In the genomic region with DNA sequence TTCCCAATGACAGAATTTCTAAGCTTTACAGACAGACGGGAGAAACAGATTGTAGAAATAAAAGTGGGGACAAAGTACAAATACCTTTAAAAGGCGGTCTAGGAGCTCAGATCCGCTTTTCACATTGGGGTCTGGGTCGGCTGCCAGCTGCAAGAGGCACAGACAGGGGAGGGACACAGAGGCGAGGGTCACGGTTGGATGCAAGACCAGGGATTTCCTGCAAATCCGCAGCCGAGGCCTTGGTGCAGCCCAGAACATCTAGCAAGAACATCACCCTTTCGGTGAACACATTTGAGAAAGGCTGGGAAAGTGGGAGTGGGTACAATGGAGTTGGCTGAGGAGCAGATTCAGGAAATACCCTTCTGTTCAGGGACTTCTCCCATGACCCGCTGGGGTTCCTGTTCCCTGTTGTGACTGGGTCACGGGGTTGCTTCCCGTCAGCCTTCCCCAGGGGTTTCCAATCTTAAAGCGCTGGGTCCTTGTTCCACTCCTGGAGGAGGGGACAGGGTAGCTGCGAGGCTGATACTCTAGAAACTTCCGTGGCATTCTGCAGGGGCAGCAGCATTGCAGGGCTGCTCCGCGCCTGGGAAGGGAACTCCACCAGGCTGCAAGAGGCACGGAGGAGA, we compare ENCODE assay signal across 2 cellular contexts.
TF ChIP-seq lines count a peak whose summit lies in the region.

No MANE protein-coding gene starts in this region.

TF ChIP-seq in liver, 16 proteins besides CTCF, POLR2A, EP300 and RAD21:
- TF ChIP-seq SP1 (IDR thresholded peaks at IDR 0.05) (peak; percentile 11), HNF4G (IDR thresholded peaks at IDR 0.05) (no peak), NR2F2 (IDR thresholded peaks at IDR 0.05) (peak; percentile 82)

TF ChIP-seq in HepG2, 621 proteins besides CTCF, POLR2A, EP300 and RAD21:
- TF ChIP-seq ZNF142 (CRISPR knock-in tag; IDR thresholded peaks at IDR 0.05) (no peak), RXRA (CRISPR knock-in tag; IDR thresholded peaks at IDR 0.05) (no peak), GFI1 (CRISPR knock-in tag; IDR thresholded peaks at IDR 0.05; ENCODE audit: borderline replicate concordance) (no peak), RBAK (CRISPR knock-in tag; IDR thresholded peaks at IDR 0.05) (no peak), PHF8 (CRISPR knock-in tag; IDR thresholded peaks at IDR 0.05) (no peak), ZNF460 (CRISPR knock-in tag; IDR thresholded peaks at IDR 0.05; ENCODE audit: borderline replicate concordance) (no peak), HNRNPUL1 (IDR thresholded peaks at IDR 0.05; ENCODE audit: low read depth, low read length) (no peak), ELF1 (CRISPR knock-in tag; IDR thresholded peaks at IDR 0.05) (no peak), TBL1XR1 (IDR thresholded peaks at IDR 0.05; ENCODE audit: borderline replicate concordance, low read length, partially characterized antibody) (no peak), ZC3H13 (CRISPR knock-in tag; IDR thresholded peaks at IDR 0.05) (no peak), ZNF672 (CRISPR knock-in tag; IDR thresholded peaks at IDR 0.05) (no peak), FOXA1 (IDR thresholded peaks at IDR 0.05) (no peak), FOXA1 (CRISPR knock-in tag; IDR thresholded peaks at IDR 0.05) (no peak), KAT8 (CRISPR knock-in tag; IDR thresholded peaks at IDR 0.05) (no peak), GLI4 (CRISPR knock-in tag; IDR thresholded peaks at IDR 0.05; ENCODE audit: borderline replicate concordance) (no peak), SSRP1 (CRISPR knock-in tag; IDR thresholded peaks at IDR 0.05) (no peak)
- TF ChIP-seq, protein P1, sequence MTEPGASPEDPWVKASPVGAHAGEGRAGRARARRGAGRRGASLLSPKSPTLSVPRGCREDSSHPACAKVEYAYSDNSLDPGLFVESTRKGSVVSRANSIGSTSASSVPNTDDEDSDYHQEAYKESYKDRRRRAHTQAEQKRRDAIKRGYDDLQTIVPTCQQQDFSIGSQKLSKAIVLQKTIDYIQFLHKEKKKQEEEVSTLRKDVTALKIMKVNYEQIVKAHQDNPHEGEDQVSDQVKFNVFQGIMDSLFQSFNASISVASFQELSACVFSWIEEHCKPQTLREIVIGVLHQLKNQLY (CRISPR knock-in tag; IDR thresholded peaks at IDR 0.05) = no peak
- TF ChIP-seq, protein P2, sequence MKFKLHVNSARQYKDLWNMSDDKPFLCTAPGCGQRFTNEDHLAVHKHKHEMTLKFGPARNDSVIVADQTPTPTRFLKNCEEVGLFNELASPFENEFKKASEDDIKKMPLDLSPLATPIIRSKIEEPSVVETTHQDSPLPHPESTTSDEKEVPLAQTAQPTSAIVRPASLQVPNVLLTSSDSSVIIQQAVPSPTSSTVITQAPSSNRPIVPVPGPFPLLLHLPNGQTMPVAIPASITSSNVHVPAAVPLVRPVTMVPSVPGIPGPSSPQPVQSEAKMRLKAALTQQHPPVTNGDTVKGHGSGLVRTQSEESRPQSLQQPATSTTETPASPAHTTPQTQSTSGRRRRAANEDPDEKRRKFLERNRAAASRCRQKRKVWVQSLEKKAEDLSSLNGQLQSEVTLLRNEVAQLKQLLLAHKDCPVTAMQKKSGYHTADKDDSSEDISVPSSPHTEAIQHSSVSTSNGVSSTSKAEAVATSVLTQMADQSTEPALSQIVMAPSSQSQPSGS (CRISPR knock-in tag; IDR thresholded peaks at IDR 0.05) = no peak
